ENCODE assay signal across 28 cellular contexts in the genomic region with DNA sequence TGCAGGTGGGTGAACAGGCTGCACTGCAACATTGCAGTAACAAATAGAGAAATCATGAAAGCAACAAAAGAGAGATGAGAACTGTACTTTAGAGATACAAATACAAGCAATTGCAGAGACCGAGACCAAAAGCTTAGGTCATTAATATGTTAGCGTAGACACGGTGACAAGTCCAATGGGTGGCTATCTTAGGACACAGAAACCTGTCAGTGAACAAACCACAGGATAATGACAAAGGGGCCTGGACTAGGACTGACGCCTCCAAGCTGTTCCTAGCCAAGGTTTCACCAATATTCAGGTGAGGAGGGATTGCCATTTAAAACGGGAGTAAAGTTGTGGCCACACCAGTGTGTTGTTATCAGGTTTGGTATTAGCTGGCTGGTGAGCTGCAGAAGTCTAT.
"Had no signal": no experiment of that assay in that cellular context is flagged by ENCODE, and none has a peak within 500 bp of the region (broad histone marks: within the 10 kb centered on the region; RNA-seq: fewer than 3 reads in every experiment).

No MANE protein-coding gene starts in this region.

- H3K9me3 ChIP-seq: colonic mucosa, esophagus squamous epithelium, gastrocnemius medialis, heart right ventricle, left lung, lower lobe of right lung, mucosa of descending colon had no signal

- H3K4me3 Mint-ChIP-seq: dendritic cell treated with granulocyte-macrophage colony-stimulating factor and Interleukin-4, amounts not matched to agents 40 ng/mL and 50 ng/mL, for 4 days; effector memory CD8-positive, alpha-beta T cell; endodermal cell; mesothelial cell of epicardium; naive B cell had no signal

- H3K36me3 Mint-ChIP-seq: naive B cell had no signal

- H3K4me1 Mint-ChIP-seq: endodermal cell had no signal

- H3K27me3 ChIP-seq: colonic mucosa, esophagus squamous epithelium, gastrocnemius medialis, heart right ventricle, left lung had no signal

- H3K4me3 ChIP-seq: colonic mucosa, esophagus squamous epithelium, gastrocnemius medialis, heart right ventricle, left lung, lower lobe of right lung, mucosa of descending colon had no signal

- H3K36me3 ChIP-seq: colonic mucosa, esophagus squamous epithelium, gastrocnemius medialis, heart right ventricle, left lung, lower lobe of right lung had no signal

- FAIRE-seq: endometrium, islet of Langerhans, keratinocyte had no signal

- H3K27ac ChIP-seq: colonic mucosa, epithelial cell of prostate, esophagus squamous epithelium, gastrocnemius medialis, heart right ventricle, left lung, lower lobe of right lung had no signal

- H3K9me3 Mint-ChIP-seq: dendritic cell treated with granulocyte-macrophage colony-stimulating factor and Interleukin-4, amounts not matched to agents 40 ng/mL and 50 ng/mL, for 4 days; effector memory CD8-positive, alpha-beta T cell; endodermal cell; naive B cell had no signal

- H3K27me3 Mint-ChIP-seq: dendritic cell treated with granulocyte-macrophage colony-stimulating factor and Interleukin-4, amounts not matched to agents 40 ng/mL and 50 ng/mL, for 4 days had no signal

- H3K4me1 ChIP-seq: colonic mucosa, left lung had no signal

- ATAC-seq: effector memory CD8-positive, alpha-beta T cell; esophagus mucosa; gastrocnemius medialis; heart right ventricle; left cardiac atrium; left lung; left ventricle myocardium superior; lower lobe of right lung; mucosa of descending colon had no signal

- DNase-seq: colonic mucosa; cortex of kidney; effector CD8-positive, alpha-beta T cell; effector memory CD8-positive, alpha-beta T cell; endodermal cell; erythroblast; esophagus squamous epithelium; foreskin fibroblast; foreskin melanocyte; gastrocnemius medialis; glutamatergic neuron; head of caudate nucleus; heart right ventricle; hippocampal formation; left cardiac atrium; left lung; left ventricle myocardium superior; lower lobe of right lung; mesenchymal stem cell; mucosa of descending colon; naive B cell had no signal

- H3K27ac Mint-ChIP-seq: dendritic cell treated with granulocyte-macrophage colony-stimulating factor and Interleukin-4, amounts not matched to agents 40 ng/mL and 50 ng/mL, for 4 days; effector memory CD8-positive, alpha-beta T cell; endodermal cell; mesothelial cell of epicardium; naive B cell had no signal
